In the genomic region with DNA sequence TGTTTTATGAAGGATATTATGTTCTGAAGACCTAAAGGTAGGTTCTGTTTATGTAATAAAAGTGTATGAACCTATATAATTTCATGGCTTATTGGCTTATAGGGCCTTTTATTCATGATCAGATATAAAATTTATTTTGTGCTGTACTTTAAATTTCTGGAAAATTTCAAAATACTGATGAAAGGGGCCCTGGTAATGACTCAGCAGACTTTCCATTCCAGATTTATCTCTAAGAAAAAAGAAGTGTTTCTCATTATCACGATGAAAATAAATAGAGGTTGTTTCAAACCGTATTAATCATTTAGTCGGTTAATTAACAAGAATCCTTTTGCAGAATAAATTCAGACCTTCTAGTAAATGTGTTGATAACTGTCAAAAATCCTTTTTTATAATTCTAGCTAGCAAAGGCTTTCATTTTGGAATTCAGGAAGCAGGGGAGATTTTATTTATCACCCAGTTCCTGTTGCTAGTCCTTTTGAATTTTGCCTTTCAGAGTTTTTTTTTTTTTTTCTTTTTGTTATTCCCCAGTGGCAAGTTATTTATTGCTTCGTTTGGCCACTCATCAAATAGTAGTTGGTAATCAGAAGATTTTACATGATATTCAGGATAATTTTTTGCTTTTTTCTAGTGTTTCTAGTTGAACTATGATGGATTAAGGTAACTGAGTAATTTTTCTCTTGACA, we compare ENCODE assay signal across 12 cellular contexts. TPM values are rescaled to one million over a fixed set of nuclear protein-coding genes. Genes with fewer than 3 reads are reported as not detected.
DNase-seq lines count a peak whose midpoint lies in the region; ATAC-seq, FAIRE-seq and TF ChIP-seq lines count a peak whose summit lies in the region.
"Had no signal": no experiment of that assay in that cellular context is flagged by ENCODE, and none has a peak within 500 bp of the region (broad histone marks: within the 10 kb centered on the region; RNA-seq: fewer than 3 reads in every experiment).

No MANE protein-coding gene starts in this region.

- no peak for TF ChIP-seq CTCF in heart left ventricle (IDR thresholded peaks at IDR 0.05)
- TF ChIP-seq CTCF in tibial nerve (IDR thresholded peaks at IDR 0.05), result no peak

- peaks cover 59% of the 10 kb centered on the region for H3K4me1 Mint-ChIP-seq in activated naive CD8-positive, alpha-beta T cell treated with anti-CD3 and anti-CD28 coated beads, Interleukin-2, amount 50 U/mL, for 24 hours

- peak overlapping the region in 8 of 12 donors; percentile 4 to 45 (median 10) for H3K4me3 ChIP-seq in heart left ventricle
- peak overlapping the region in 2 of 4 donors; percentile 18 to 25 for H3K4me3 ChIP-seq in tibial nerve
- H3K4me3 ChIP-seq: mucosa of descending colon had no signal

- WGBS in heart left ventricle, 4 donors, result 35 to 47% (median 35%) methylated on average over 4 of the region's 4 CpGs
- 30 to 31% methylated on average over 4 of the region's 4 CpGs for WGBS in tibial nerve, 2 donors

- peak; percentile 79 for FAIRE-seq in islet of Langerhans (lab: Jason Lieb, UNC)

- no peak for ATAC-seq in heart left ventricle
- no peak for ATAC-seq in Right ventricle myocardium inferior
- ATAC-seq in activated naive CD8-positive, alpha-beta T cell treated with anti-CD3 and anti-CD28 coated beads, Interleukin-2, amount 50 U/mL, for 24 hours, result no peak
- no peak for ATAC-seq in GM21381 (IDR thresholded peaks at IDR 0.05; ENCODE audit: unreplicated experiment)
- ATAC-seq in activated CD4-positive, CD25-positive, alpha-beta regulatory T cell treated with anti-CD3 and anti-CD28 coated beads, Interleukin-2, amount 50 U/mL, for 24 hours, result no peak
- ATAC-seq: mucosa of descending colon, PC-3 had no signal

- H3K9me3 ChIP-seq in heart left ventricle (no peaks in the 10 kb centered on the region), tibial nerve (no peaks in the 10 kb centered on the region)
- H3K9me3 ChIP-seq: mucosa of descending colon had no signal

- H3K27ac Mint-ChIP-seq in activated naive CD8-positive, alpha-beta T cell treated with anti-CD3 and anti-CD28 coated beads, Interleukin-2, amount 50 U/mL, for 24 hours, result peak overlapping the region; percentile 89

- peaks cover 3% of the 10 kb centered on the region for H3K27me3 Mint-ChIP-seq in activated naive CD8-positive, alpha-beta T cell treated with anti-CD3 and anti-CD28 coated beads, Interleukin-2, amount 50 U/mL, for 24 hours

- no peak for DNase-seq in heart left ventricle
- no peak for DNase-seq in Right ventricle myocardium inferior (ENCODE audit: missing footprints)
- DNase-seq in activated naive CD8-positive, alpha-beta T cell treated with anti-CD3 and anti-CD28 coated beads, Interleukin-2, amount 50 U/mL, for 24 hours, result no peak
- DNase-seq in tibial nerve (ENCODE audit: low spot score in 2 of 2), result no peak
- DNase-seq in T-helper 1 cell, result no peak
- DNase-seq: activated T-cell treated with anti-CD3 and anti-CD28 coated beads, Interleukin-2, amount 50 U/mL, for 1 hour; mucosa of descending colon; NCI-H2029; PC-3 had no signal

- no peaks in the 10 kb centered on the region for H3K9me3 Mint-ChIP-seq in activated naive CD8-positive, alpha-beta T cell treated with anti-CD3 and anti-CD28 coated beads, Interleukin-2, amount 50 U/mL, for 24 hours

- peak overlapping the region in 11 of 12 donors; percentile 3 to 58 (median 36) for H3K27ac ChIP-seq in heart left ventricle
- H3K27ac ChIP-seq in tibial nerve, result peak overlapping the region in 3 of 4 donors; percentile 57 to 73 (median 61)

- H3K27me3 ChIP-seq in heart left ventricle, result no peaks in the 10 kb centered on the region
- H3K27me3 ChIP-seq in tibial nerve, result no peaks in the 10 kb centered on the region

- H3K4me1 ChIP-seq in heart left ventricle (peaks cover 0 to 45% (median 24%) of the 10 kb centered on the region in 12 donors), tibial nerve (peaks cover 0 to 41% (median 5%) of the 10 kb centered on the region in 4 donors)

- no peak for TF ChIP-seq POLR2A in heart left ventricle (IDR thresholded peaks at IDR 0.05)
- TF ChIP-seq POLR2A in tibial nerve (IDR thresholded peaks at IDR 0.05), result no peak

- peak overlapping the region; percentile 60 for H3K4me3 Mint-ChIP-seq in activated naive CD8-positive, alpha-beta T cell treated with anti-CD3 and anti-CD28 coated beads, Interleukin-2, amount 50 U/mL, for 24 hours

- no peak for TF ChIP-seq EP300 in tibial nerve (IDR thresholded peaks at IDR 0.05)

- H3K36me3 ChIP-seq in heart left ventricle (no peaks in the 10 kb centered on the region), tibial nerve (no peaks in the 10 kb centered on the region)

- H3K36me3 Mint-ChIP-seq in activated naive CD8-positive, alpha-beta T cell treated with anti-CD3 and anti-CD28 coated beads, Interleukin-2, amount 50 U/mL, for 24 hours (ENCODE audit: low read depth), result peaks cover 3% of the 10 kb centered on the region

- intact Hi-C loops in heart left ventricle (cut with DNase I) (no loop called here), Right ventricle myocardium inferior (cut with DNase I) (no loop called here)

RNA-seq across cellular contexts. Expression of a gene that starts 5.4 kb away (rescaled TPM):
- total RNA-seq in heart left ventricle, result 10 to 100 TPM; 15.8 to 53.4 (median 38.0) TPM
- 10 to 100 TPM; 12.3 to 23.8 TPM for polyA plus RNA-seq in heart left ventricle
- total RNA-seq in Right ventricle myocardium inferior, result 34.2 TPM
- total RNA-seq in tibial nerve, result 10 to 100 TPM; 21.3 to 41.3 (median 37.5) TPM
